ENCODE assay signal across 8 cellular contexts in the genomic region with DNA sequence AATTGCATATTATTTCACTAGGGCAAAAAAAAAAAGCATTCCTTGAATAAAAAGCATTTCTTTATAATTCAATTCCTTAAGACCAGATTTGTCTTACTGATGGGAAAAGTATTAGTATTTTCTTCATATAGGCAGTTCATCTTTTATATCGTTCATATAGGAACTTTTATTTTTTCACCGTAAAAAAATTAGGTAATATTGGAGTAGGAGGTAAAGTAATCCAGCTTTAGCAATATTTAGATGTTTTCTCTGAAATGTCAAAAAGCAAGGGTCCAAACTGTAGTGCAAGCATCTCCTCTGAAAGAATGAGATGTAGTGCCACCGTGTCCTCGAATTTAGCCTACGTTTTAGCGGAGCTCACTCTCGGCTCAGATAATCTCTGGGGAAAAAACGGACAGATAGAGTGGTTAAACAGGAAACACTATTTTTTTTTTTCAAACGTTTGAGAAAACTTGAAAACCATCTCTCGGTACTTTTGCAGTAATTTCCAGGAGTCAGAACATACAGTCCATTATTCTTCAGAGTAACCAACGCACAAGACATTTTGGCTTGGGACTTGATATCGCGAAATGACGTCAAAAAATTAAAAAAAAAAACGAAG. TPM values are rescaled to one million over a fixed set of nuclear protein-coding genes. Genes with fewer than 3 reads are reported as not detected.
DNase-seq lines count a peak whose midpoint lies in the region; ATAC-seq and TF ChIP-seq lines count a peak whose summit lies in the region.

No MANE protein-coding gene starts in this region.

- peak overlapping the region; percentile 95 for H3K27ac Mint-ChIP-seq in progenitor cell of endocrine pancreas

- H3K27me3 ChIP-seq in RWPE2 (ENCODE audit: insufficient read depth, poor library complexity, severe bottlenecking) (peaks cover 91% of the 10 kb centered on the region), esophagus (ENCODE audit: control insufficient read depth in 1 of 2, insufficient read depth in 2 of 2, low read length in 2 of 2) (peaks cover 0 to 24% of the 10 kb centered on the region in 2 donors)

- peak overlapping the region; percentile 91 for H3K4me3 ChIP-seq in RWPE2 (ENCODE audit: severe bottlenecking)
- peak overlapping the region; percentile 81 to 91 for H3K4me3 ChIP-seq in esophagus (ENCODE audit: low read depth in 1 of 2, low read length in 2 of 2)

- H3K9me3 Mint-ChIP-seq in progenitor cell of endocrine pancreas (ENCODE audit: low read depth) = no peaks in the 10 kb centered on the region

- ATAC-seq in RWPE2 (ENCODE audit: low read depth) (no peak), GM18861 (IDR thresholded peaks at IDR 0.05; ENCODE audit: unreplicated experiment) (no peak)

- H3K36me3 ChIP-seq in RWPE2 (ENCODE audit: low read depth) (no peaks in the 10 kb centered on the region), esophagus (ENCODE audit: control insufficient read depth in 2 of 2, insufficient read depth in 2 of 2, low read length in 1 of 2) (no peaks in the 10 kb centered on the region)

- H3K4me3 Mint-ChIP-seq in progenitor cell of endocrine pancreas (ENCODE audit: low read depth) = peak overlapping the region; percentile 83

- H3K9me3 ChIP-seq in RWPE2 (ENCODE audit: severe bottlenecking) (no peaks in the 10 kb centered on the region), esophagus (ENCODE audit: control insufficient read depth in 2 of 2, insufficient read depth in 1 of 2, low read depth in 1 of 2, low read length in 1 of 2) (peaks cover 0 to under 1% of the 10 kb centered on the region in 2 donors)

- H3K4me1 Mint-ChIP-seq in progenitor cell of endocrine pancreas (ENCODE audit: low read depth) = peaks cover 4% of the 10 kb centered on the region

- peaks cover 78% of the 10 kb centered on the region for H3K27me3 Mint-ChIP-seq in progenitor cell of endocrine pancreas

- 1% methylated on average over 15 of the region's 15 CpGs for WGBS in esophagus, 2 donors

- no peaks in the 10 kb centered on the region for H3K36me3 Mint-ChIP-seq in progenitor cell of endocrine pancreas (ENCODE audit: insufficient read depth)

- DNase-seq in DMS153 treated with DMSO at 0.1 percent for 48 hours (lab: John Stamatoyannopoulos, UW; ENCODE audit: unreplicated experiment) = peak; percentile 49
- no peak for DNase-seq in DMS153 (lab: John Stamatoyannopoulos, UW)
- no peak for DNase-seq in RWPE2 (ENCODE audit: low spot score)
- no peak for DNase-seq in progenitor cell of endocrine pancreas (ENCODE audit: low spot score, unreplicated experiment)
- DNase-seq in posterior cingulate gyrus = no peak
- no peak for DNase-seq in SKM-1 treated with dmso at 0.1 percent for 144 hours (lab: John Stamatoyannopoulos, UW; ENCODE audit: unreplicated experiment)

- no peak for TF ChIP-seq CTCF in RWPE2 (IDR thresholded peaks at IDR 0.05; ENCODE audit: poor library complexity, severe bottlenecking)
- TF ChIP-seq CTCF in progenitor cell of endocrine pancreas (IDR thresholded peaks at IDR 0.05; ENCODE audit: unreplicated experiment) = no peak

- H3K4me1 ChIP-seq in RWPE2 (ENCODE audit: insufficient read depth, poor library complexity, severe bottlenecking) (peaks cover 10% of the 10 kb centered on the region), esophagus (ENCODE audit: control insufficient read depth in 2 of 2, insufficient read depth in 2 of 2, low read length in 1 of 2) (peaks cover 3 to 11% of the 10 kb centered on the region in 2 donors)

- intact Hi-C loops in posterior cingulate gyrus (cut with DNase I) = loop anchor here (10.0 kb wide), 1 partner anchor 375 kb away; the partner anchor contains the start of gene PIP4K2A

- peak overlapping the region; percentile 30 for H3K27ac ChIP-seq in RWPE2 (ENCODE audit: poor library complexity, severe bottlenecking)
- H3K27ac ChIP-seq in esophagus (ENCODE audit: low read depth in 2 of 2, low read length in 1 of 2) = peak overlapping the region; percentile 88 to 90

RNA-seq across cellular contexts. Expression of gene SPAG6, which starts 5.4 kb away (rescaled TPM):
- polyA plus RNA-seq in esophagus = not detected
- 8.5 and 8.9 TPM in 2 replicates for total RNA-seq in progenitor cell of endocrine pancreas

RNA-seq across cellular contexts. Expression of gene BMI1, which starts 19.0 kb away (rescaled TPM):
- polyA plus RNA-seq in esophagus = 10 to 100 TPM in 1 of 2 donors, 1 to 10 TPM in 1; 9.8 to 11.3 TPM
- 62.1 and 64.3 TPM in 2 replicates for total RNA-seq in progenitor cell of endocrine pancreas

RNA-seq across cellular contexts. Expression of gene COMMD3, which starts 23.7 kb away (rescaled TPM):
- polyA plus RNA-seq in esophagus = 10 to 100 TPM; 34.7 to 36.7 TPM
- total RNA-seq in progenitor cell of endocrine pancreas = 48.5 and 48.8 TPM in 2 replicates
